8 cellular contexts compared by ENCODE assay signal in the genomic region with DNA sequence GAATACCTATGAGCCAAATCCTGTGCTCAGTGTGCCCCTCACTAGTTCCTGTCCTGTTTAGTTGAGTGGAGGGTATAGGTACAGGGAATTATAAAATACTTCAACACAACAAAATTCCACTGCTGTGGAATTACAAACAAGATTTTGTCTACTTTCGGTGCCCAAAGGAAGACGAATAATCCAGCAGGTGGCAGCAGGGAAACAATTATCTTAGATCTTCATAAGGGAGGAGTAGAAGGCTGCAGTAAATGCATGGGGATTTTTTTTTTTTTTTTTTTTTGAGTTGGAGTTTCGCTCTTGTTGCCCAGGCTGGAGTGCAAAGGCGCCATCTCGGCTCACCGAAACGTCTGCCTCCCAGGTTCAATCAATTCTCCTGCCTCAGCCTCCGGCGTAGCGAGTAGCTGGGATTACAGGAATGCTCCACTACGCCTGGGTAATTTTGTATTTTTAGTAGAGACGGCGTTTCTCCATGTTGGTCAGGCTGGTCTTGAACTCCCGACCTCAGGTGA. TPM values are rescaled to one million over a fixed set of nuclear protein-coding genes. Genes with fewer than 3 reads are reported as not detected.
DNase-seq lines count a peak whose midpoint lies in the region; ATAC-seq, FAIRE-seq and TF ChIP-seq lines count a peak whose summit lies in the region.

No MANE protein-coding gene starts in this region.

- H3K4me1 ChIP-seq in lower lobe of right lung = peaks cover 33% of the 10 kb centered on the region

- ATAC-seq in lower lobe of right lung = peak; percentile 25 to 44
- ATAC-seq in HG02798 (IDR thresholded peaks at IDR 0.05; ENCODE audit: poor library complexity, unreplicated experiment) = no peak

- DNase-seq in GM20000 (ENCODE audit: low spot score) (peak; percentile 49), NCI-H226 (peak; percentile 78), dermis blood vessel endothelial cell (peak; percentile 92), lower lobe of right lung (no peak)
- DNase-seq in stimulated activated CD8-positive, alpha-beta memory T cell treated with anti-CD3 and anti-CD28 coated beads, Interleukin-7, amount 100 ng/mL, for 4 hours (ENCODE audit: low read depth in 2 of 2) = peak; percentile 5 to 21

- intact Hi-C loops in lower lobe of right lung (cut with DNase I) = no loop called here

- H3K4me3 ChIP-seq in lower lobe of right lung = peak overlapping the region; percentile 30

- no peaks in the 10 kb centered on the region for H3K27me3 ChIP-seq in lower lobe of right lung (ENCODE audit: low read depth)

- FAIRE-seq in A204.1 (lab: Jason Lieb, UNC) = peak; percentile 83

- TF ChIP-seq CTCF in GM20000 (IDR thresholded peaks at IDR 0.05; ENCODE audit: extremely low read depth, missing control alignments) (no peak), VCaP (conservative IDR thresholded peaks at IDR 0.05) (peak; percentile 82), lower lobe of right lung (IDR thresholded peaks at IDR 0.05) (peak; percentile 52)

- H3K36me3 ChIP-seq in lower lobe of right lung = no peaks in the 10 kb centered on the region

- H3K9me3 ChIP-seq in lower lobe of right lung = no peaks in the 10 kb centered on the region

- H3K27ac ChIP-seq in VCaP (peak overlapping the region; percentile 66), lower lobe of right lung (peak overlapping the region; percentile 80)

RNA-seq across cellular contexts. Expression of gene PIP5K1A, which starts 2.0 kb away (rescaled TPM):
- total RNA-seq in dermis blood vessel endothelial cell (44.4 and 57.6 TPM in 2 replicates), lower lobe of right lung (47.9 TPM)

RNA-seq across cellular contexts. Expression of gene VPS72, which starts 6.3 kb away (rescaled TPM):
- 46.8 and 64.3 TPM in 2 replicates for total RNA-seq in dermis blood vessel endothelial cell
- total RNA-seq in lower lobe of right lung = 45.3 TPM

RNA-seq across cellular contexts. Expression of gene TMOD4, which starts 20.6 kb away (rescaled TPM):
- 0.56 TPM in 1 of 2 replicates, not detected in the other for total RNA-seq in dermis blood vessel endothelial cell
- total RNA-seq in lower lobe of right lung = 2.1 TPM

RNA-seq across cellular contexts. Expression of gene SCNM1, which starts 30.4 kb away (rescaled TPM):
- total RNA-seq in dermis blood vessel endothelial cell (21.1 and 23.8 TPM in 2 replicates), lower lobe of right lung (38.4 TPM)

RNA-seq across cellular contexts. Expression of gene LYSMD1, which starts 30.6 kb away (rescaled TPM):
- total RNA-seq in dermis blood vessel endothelial cell = 3.3 and 5.3 TPM in 2 replicates
- 6.5 TPM for total RNA-seq in lower lobe of right lung
